In the genomic region with DNA sequence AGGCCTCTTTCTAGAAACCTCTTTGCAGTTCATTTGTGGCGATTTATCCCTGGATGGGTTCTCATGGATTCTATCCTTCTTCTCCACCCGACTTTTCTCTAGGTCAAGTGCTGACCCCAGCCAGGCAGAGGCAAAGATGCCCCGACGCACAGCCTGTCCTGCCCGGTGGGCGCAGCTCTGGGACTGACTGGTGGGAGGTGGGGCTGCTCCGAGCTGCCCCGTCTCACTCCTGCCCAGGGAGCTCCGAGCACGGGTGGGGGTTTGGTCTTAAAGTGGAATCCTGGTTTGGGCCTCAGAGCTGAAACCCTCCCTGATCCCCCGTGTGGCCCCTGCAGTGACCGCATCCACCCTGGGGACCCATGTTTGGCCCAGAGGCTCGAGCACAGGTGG, we compare ENCODE assay signal across 13 cellular contexts.
"Had no signal": no experiment of that assay in that cellular context is flagged by ENCODE, and none has a peak within 500 bp of the region (broad histone marks: within the 10 kb centered on the region; RNA-seq: fewer than 3 reads in every experiment).

No MANE protein-coding gene starts in this region.

- H3K27me3 ChIP-seq: body of pancreas had no signal

- H3K4me3 Mint-ChIP-seq: activated T-helper 17 cell treated with anti-CD3 and anti-CD28 coated beads, Interleukin-2, amount 50 U/mL, for 72 hours; nephron had no signal

- ATAC-seq: activated T-helper 17 cell treated with anti-CD3 and anti-CD28 coated beads, Interleukin-2, amount 50 U/mL, for 72 hours; body of pancreas; stimulated activated naive CD8-positive, alpha-beta T cell treated with anti-CD3 and anti-CD28 coated beads, Interleukin-15, Interleukin-2, amounts not matched to agents 100 U/mL and 50 U/mL, for 24 hours had no signal

- H3K27me3 Mint-ChIP-seq: activated T-helper 17 cell treated with anti-CD3 and anti-CD28 coated beads, Interleukin-2, amount 50 U/mL, for 72 hours had no signal

- H3K9me3 ChIP-seq: body of pancreas had no signal

- H3K27ac Mint-ChIP-seq: activated T-helper 17 cell treated with anti-CD3 and anti-CD28 coated beads, Interleukin-2, amount 50 U/mL, for 72 hours; nephron had no signal

- H3K27ac ChIP-seq: body of pancreas, epithelial cell of prostate had no signal

- H3K4me3 ChIP-seq: body of pancreas had no signal

- H3K9me3 Mint-ChIP-seq: activated T-helper 17 cell treated with anti-CD3 and anti-CD28 coated beads, Interleukin-2, amount 50 U/mL, for 72 hours; nephron had no signal

- DNase-seq: activated CD4-positive, alpha-beta T cell treated with anti-CD3 and anti-CD28 coated beads for 4 hours; activated naive CD4-positive, alpha-beta T cell treated with anti-CD3 and anti-CD28 coated beads, Interleukin-2, amount 50 U/mL, for 16 hours; body of pancreas; effector memory CD4-positive, alpha-beta T cell; mesendoderm; stimulated activated CD4-positive, alpha-beta T cell treated with anti-CD3 and anti-CD28 coated beads, Interleukin-12 subunit alpha, Interleukin-12 subunit beta, amount 100 ng/mL, for 4 hours; stimulated activated CD4-positive, alpha-beta T cell treated with anti-CD3 and anti-CD28 coated beads, Interleukin-2, amount 100 ng/mL, for 48 hours; stimulated activated CD8-positive, alpha-beta memory T cell treated with anti-CD3 and anti-CD28 coated beads, Interleukin-4, amount 100 ng/mL, for 48 hours; stimulated activated naive CD8-positive, alpha-beta T cell treated with anti-CD3 and anti-CD28 coated beads, Interleukin-15, Interleukin-2, amounts not matched to agents 100 U/mL and 50 U/mL, for 24 hours; T-helper 1 cell had no signal
